In the genomic region with DNA sequence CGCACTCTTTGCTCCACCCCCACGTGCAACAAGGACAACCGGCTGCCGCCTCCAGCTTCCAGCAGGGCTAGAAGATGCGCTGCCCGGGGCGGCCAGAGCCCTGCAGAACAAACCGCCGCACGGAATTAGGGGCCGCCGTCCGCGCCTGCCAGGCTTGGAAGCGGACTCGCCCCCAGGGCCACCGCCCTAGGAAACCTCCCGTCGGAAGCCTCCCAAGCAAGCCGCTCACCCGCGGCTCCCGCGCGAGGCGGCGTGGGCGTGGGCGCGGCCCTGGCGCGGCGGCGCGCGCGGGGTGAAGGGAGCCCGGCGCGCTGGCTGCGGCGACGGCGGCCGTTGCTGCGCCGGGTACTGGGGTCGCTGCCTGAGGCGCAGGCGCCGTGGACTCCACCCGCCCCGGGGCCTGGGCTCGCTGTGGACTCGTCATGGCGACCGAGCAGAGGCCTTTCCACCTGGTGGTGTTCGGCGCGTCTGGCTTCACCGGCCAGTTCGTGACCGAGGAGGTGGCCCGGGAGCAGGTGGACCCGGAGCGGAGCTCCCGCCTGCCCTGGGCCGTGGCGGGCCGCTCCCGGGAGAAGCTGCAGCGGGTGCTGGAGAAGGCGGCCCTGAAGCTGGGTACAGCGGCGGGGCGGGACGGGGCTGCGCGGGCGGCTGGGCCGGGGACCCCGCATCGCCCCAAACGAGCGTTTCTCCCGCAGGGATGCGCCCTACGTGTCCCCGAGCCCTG, we compare ENCODE assay signal across 1 cellular context.
A peak's percentile ranks its signal among the peaks of the same experiment; 100 is the strongest.
TF ChIP-seq lines count a peak whose summit lies in the region.

A gene with protein sequence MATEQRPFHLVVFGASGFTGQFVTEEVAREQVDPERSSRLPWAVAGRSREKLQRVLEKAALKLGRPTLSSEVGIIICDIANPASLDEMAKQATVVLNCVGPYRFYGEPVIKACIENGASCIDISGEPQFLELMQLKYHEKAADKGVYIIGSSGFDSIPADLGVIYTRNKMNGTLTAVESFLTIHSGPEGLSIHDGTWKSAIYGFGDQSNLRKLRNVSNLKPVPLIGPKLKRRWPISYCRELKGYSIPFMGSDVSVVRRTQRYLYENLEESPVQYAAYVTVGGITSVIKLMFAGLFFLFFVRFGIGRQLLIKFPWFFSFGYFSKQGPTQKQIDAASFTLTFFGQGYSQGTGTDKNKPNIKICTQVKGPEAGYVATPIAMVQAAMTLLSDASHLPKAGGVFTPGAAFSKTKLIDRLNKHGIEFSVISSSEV (plus strand): TSS at position 409 of the 724 bp plus-strand sequence. CDS start 14 bp downstream, at position 423.

TF ChIP-seq in HepG2, 621 proteins besides CTCF, POLR2A, EP300 and RAD21 (continued from another document and continues in another):
- TF ChIP-seq, protein P1, sequence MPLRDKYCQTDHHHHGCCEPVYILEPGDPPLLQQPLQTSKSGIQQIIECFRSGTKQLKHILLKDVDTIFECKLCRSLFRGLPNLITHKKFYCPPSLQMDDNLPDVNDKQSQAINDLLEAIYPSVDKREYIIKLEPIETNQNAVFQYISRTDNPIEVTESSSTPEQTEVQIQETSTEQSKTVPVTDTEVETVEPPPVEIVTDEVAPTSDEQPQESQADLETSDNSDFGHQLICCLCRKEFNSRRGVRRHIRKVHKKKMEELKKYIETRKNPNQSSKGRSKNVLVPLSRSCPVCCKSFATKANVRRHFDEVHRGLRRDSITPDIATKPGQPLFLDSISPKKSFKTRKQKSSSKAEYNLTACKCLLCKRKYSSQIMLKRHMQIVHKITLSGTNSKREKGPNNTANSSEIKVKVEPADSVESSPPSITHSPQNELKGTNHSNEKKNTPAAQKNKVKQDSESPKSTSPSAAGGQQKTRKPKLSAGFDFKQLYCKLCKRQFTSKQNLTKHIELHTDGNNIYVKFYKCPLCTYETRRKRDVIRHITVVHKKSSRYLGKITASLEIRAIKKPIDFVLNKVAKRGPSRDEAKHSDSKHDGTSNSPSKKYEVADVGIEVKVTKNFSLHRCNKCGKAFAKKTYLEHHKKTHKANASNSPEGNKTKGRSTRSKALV (CRISPR knock-in tag; IDR thresholded peaks at IDR 0.05) = peak; percentile 69; the same call in 1 of the 2 replicates
- peak; percentile 60; the same call in 1 of the 2 replicates for TF ChIP-seq ZBTB20 (CRISPR knock-in tag; IDR thresholded peaks at IDR 0.05; ENCODE audit: borderline replicate concordance, low read depth)
- TF ChIP-seq BHLHE40 (IDR thresholded peaks at IDR 0.05; ENCODE audit: low read length) = no peak; the same call in 1 of the 2 replicates
- no peak for TF ChIP-seq ZNF615 (CRISPR knock-in tag; IDR thresholded peaks at IDR 0.05; ENCODE audit: borderline replicate concordance)
- peak; percentile 56; the same call in 1 of the 2 replicates for TF ChIP-seq SMYD3 (CRISPR knock-in tag; IDR thresholded peaks at IDR 0.05)
- TF ChIP-seq ZNF546 (CRISPR knock-in tag; conservative IDR thresholded peaks at IDR 0.05) = peak; percentile 82
- peak; percentile 51; the same call in 1 of the 2 replicates for TF ChIP-seq SRY (CRISPR knock-in tag; IDR thresholded peaks at IDR 0.05)
- TF ChIP-seq KLF6 (CRISPR knock-in tag; IDR thresholded peaks at IDR 0.05) = no peak
- TF ChIP-seq FOXJ3 (CRISPR knock-in tag; IDR thresholded peaks at IDR 0.05; ENCODE audit: borderline replicate concordance) = no peak
- no peak for TF ChIP-seq ZNF562 (CRISPR knock-in tag; IDR thresholded peaks at IDR 0.05; ENCODE audit: borderline replicate concordance)
- TF ChIP-seq JARID2 (CRISPR knock-in tag; IDR thresholded peaks at IDR 0.05; ENCODE audit: insufficient replicate concordance) = no peak
- TF ChIP-seq CBX5 (CRISPR knock-in tag; IDR thresholded peaks at IDR 0.05; ENCODE audit: borderline replicate concordance) = no peak
- TF ChIP-seq HOXD1 (CRISPR knock-in tag; IDR thresholded peaks at IDR 0.05) = no peak
- TF ChIP-seq HDAC2 (CRISPR knock-in tag; IDR thresholded peaks at IDR 0.05) = no peak
- peak; percentile 69; the same call in 1 of the 2 replicates for TF ChIP-seq ZNF367 (CRISPR knock-in tag; IDR thresholded peaks at IDR 0.05; ENCODE audit: borderline replicate concordance)
- TF ChIP-seq SRSF9 (IDR thresholded peaks at IDR 0.05; ENCODE audit: borderline replicate concordance, insufficient read depth, low read depth, low read length, poor library complexity, severe bottlenecking) = no peak
- TF ChIP-seq, protein P2, sequence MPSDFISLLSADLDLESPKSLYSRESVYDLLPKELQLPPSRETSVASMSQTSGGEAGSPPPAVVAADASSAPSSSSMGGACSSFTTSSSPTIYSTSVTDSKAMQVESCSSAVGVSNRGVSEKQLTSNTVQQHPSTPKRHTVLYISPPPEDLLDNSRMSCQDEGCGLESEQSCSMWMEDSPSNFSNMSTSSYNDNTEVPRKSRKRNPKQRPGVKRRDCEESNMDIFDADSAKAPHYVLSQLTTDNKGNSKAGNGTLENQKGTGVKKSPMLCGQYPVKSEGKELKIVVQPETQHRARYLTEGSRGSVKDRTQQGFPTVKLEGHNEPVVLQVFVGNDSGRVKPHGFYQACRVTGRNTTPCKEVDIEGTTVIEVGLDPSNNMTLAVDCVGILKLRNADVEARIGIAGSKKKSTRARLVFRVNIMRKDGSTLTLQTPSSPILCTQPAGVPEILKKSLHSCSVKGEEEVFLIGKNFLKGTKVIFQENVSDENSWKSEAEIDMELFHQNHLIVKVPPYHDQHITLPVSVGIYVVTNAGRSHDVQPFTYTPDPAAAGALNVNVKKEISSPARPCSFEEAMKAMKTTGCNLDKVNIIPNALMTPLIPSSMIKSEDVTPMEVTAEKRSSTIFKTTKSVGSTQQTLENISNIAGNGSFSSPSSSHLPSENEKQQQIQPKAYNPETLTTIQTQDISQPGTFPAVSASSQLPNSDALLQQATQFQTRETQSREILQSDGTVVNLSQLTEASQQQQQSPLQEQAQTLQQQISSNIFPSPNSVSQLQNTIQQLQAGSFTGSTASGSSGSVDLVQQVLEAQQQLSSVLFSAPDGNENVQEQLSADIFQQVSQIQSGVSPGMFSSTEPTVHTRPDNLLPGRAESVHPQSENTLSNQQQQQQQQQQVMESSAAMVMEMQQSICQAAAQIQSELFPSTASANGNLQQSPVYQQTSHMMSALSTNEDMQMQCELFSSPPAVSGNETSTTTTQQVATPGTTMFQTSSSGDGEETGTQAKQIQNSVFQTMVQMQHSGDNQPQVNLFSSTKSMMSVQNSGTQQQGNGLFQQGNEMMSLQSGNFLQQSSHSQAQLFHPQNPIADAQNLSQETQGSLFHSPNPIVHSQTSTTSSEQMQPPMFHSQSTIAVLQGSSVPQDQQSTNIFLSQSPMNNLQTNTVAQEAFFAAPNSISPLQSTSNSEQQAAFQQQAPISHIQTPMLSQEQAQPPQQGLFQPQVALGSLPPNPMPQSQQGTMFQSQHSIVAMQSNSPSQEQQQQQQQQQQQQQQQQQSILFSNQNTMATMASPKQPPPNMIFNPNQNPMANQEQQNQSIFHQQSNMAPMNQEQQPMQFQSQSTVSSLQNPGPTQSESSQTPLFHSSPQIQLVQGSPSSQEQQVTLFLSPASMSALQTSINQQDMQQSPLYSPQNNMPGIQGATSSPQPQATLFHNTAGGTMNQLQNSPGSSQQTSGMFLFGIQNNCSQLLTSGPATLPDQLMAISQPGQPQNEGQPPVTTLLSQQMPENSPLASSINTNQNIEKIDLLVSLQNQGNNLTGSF (CRISPR knock-in tag; IDR thresholded peaks at IDR 0.05) = 0 out of 2 replicates have a peak, but pooled peaks have one; percentile 36
- peak; percentile 16; the same call in 1 of the 2 replicates for TF ChIP-seq MEIS1 (CRISPR knock-in tag; IDR thresholded peaks at IDR 0.05; ENCODE audit: borderline replicate concordance)
- TF ChIP-seq NCOA1 (CRISPR knock-in tag; IDR thresholded peaks at IDR 0.05) = 0 out of 2 replicates have a peak, but pooled peaks have one; percentile 26
- peak; percentile 97 for TF ChIP-seq PHF8 (CRISPR knock-in tag; IDR thresholded peaks at IDR 0.05)
- no peak for TF ChIP-seq ZNF577 (CRISPR knock-in tag; IDR thresholded peaks at IDR 0.05; ENCODE audit: borderline replicate concordance, low read depth)
- no peak for TF ChIP-seq ZKSCAN1 (IDR thresholded peaks at IDR 0.05; ENCODE audit: low read length)
- TF ChIP-seq, protein P3, sequence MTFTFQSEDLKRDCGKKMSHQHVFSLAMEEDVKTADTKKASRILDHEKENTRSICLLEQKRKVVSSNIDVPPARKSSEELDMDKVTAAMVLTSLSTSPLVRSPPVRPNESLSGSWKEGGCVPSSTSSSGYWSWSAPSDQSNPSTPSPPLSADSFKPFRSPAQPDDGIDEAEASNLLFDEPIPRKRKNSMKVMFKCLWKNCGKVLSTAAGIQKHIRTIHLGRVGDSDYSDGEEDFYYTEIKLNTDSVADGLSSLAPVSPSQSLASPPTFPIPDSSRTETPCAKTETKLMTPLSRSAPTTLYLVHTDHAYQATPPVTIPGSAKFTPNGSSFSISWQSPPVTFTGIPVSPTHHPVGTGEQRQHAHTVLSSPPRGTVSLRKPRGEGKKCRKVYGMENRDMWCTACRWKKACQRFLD (CRISPR knock-in tag; IDR thresholded peaks at IDR 0.05; ENCODE audit: borderline replicate concordance) = peak; percentile 46; the same call in 1 of the 2 replicates
- peak; percentile 10; the same call in 1 of the 2 replicates for TF ChIP-seq YEATS2 (CRISPR knock-in tag; IDR thresholded peaks at IDR 0.05; ENCODE audit: borderline replicate concordance)
- TF ChIP-seq ZNF572 (CRISPR knock-in tag; IDR thresholded peaks at IDR 0.05) = no peak
- no peak for TF ChIP-seq SMAD9 (CRISPR knock-in tag; IDR thresholded peaks at IDR 0.05)
- TF ChIP-seq NR2C2 (CRISPR knock-in tag; IDR thresholded peaks at IDR 0.05; ENCODE audit: borderline replicate concordance) = peak; percentile 46
- TF ChIP-seq, protein P4, sequence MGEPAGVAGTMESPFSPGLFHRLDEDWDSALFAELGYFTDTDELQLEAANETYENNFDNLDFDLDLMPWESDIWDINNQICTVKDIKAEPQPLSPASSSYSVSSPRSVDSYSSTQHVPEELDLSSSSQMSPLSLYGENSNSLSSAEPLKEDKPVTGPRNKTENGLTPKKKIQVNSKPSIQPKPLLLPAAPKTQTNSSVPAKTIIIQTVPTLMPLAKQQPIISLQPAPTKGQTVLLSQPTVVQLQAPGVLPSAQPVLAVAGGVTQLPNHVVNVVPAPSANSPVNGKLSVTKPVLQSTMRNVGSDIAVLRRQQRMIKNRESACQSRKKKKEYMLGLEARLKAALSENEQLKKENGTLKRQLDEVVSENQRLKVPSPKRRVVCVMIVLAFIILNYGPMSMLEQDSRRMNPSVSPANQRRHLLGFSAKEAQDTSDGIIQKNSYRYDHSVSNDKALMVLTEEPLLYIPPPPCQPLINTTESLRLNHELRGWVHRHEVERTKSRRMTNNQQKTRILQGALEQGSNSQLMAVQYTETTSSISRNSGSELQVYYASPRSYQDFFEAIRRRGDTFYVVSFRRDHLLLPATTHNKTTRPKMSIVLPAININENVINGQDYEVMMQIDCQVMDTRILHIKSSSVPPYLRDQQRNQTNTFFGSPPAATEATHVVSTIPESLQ (CRISPR knock-in tag; conservative IDR thresholded peaks at IDR 0.05) = 0 out of 2 replicates have a peak, but pooled peaks have one; percentile 78
- TF ChIP-seq NR2F1 (CRISPR knock-in tag; IDR thresholded peaks at IDR 0.05) = no peak
- TF ChIP-seq SP5 (CRISPR knock-in tag; IDR thresholded peaks at IDR 0.05; ENCODE audit: borderline replicate concordance, low read depth) = 0 out of 2 replicates have a peak, but pooled peaks have one; percentile 9
- TF ChIP-seq ETV6 (CRISPR knock-in tag; conservative IDR thresholded peaks at IDR 0.05) = no peak; the same call in 1 of the 2 replicates
- no peak for TF ChIP-seq MXI1 (IDR thresholded peaks at IDR 0.05; ENCODE audit: borderline replicate concordance, low read depth, low read length)
- TF ChIP-seq ZSCAN25 (CRISPR knock-in tag; IDR thresholded peaks at IDR 0.05) = peak; percentile 80; the same call in 1 of the 2 replicates
- no peak for TF ChIP-seq ZBTB8A (CRISPR knock-in tag; IDR thresholded peaks at IDR 0.05; ENCODE audit: borderline replicate concordance, low read depth)
- no peak for TF ChIP-seq PHF5A (CRISPR knock-in tag; IDR thresholded peaks at IDR 0.05; ENCODE audit: low read depth, unreplicated experiment)
- TF ChIP-seq, protein P5, sequence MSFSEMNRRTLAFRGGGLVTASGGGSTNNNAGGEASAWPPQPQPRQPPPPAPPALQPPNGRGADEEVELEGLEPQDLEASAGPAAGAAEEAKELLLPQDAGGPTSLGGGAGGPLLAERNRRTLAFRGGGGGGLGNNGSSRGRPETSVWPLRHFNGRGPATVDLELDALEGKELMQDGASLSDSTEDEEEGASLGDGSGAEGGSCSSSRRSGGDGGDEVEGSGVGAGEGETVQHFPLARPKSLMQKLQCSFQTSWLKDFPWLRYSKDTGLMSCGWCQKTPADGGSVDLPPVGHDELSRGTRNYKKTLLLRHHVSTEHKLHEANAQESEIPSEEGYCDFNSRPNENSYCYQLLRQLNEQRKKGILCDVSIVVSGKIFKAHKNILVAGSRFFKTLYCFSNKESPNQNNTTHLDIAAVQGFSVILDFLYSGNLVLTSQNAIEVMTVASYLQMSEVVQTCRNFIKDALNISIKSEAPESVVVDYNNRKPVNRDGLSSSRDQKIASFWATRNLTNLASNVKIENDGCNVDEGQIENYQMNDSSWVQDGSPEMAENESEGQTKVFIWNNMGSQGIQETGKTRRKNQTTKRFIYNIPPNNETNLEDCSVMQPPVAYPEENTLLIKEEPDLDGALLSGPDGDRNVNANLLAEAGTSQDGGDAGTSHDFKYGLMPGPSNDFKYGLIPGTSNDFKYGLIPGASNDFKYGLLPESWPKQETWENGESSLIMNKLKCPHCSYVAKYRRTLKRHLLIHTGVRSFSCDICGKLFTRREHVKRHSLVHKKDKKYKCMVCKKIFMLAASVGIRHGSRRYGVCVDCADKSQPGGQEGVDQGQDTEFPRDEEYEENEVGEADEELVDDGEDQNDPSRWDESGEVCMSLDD (CRISPR knock-in tag; IDR thresholded peaks at IDR 0.05; ENCODE audit: borderline replicate concordance) = peak; percentile 21; the same call in 1 of the 2 replicates
- TF ChIP-seq ZFAT (CRISPR knock-in tag; conservative IDR thresholded peaks at IDR 0.05) = no peak
- TF ChIP-seq ZNF713 (CRISPR knock-in tag; IDR thresholded peaks at IDR 0.05) = no peak
- TF ChIP-seq, protein P6, sequence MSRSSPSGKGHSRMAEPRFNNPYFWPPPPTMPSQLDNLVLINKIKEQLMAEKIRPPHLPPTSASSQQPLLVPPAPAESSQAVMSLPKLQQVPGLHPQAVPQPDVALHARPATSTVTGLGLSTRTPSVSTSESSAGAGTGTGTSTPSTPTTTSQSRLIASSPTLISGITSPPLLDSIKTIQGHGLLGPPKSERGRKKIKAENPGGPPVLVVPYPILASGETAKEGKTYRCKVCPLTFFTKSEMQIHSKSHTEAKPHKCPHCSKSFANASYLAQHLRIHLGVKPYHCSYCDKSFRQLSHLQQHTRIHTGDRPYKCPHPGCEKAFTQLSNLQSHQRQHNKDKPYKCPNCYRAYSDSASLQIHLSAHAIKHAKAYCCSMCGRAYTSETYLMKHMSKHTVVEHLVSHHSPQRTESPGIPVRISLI (CRISPR knock-in tag; IDR thresholded peaks at IDR 0.05; ENCODE audit: borderline replicate concordance) = no peak
- no peak for TF ChIP-seq MBNL3 (CRISPR knock-in tag; conservative IDR thresholded peaks at IDR 0.05)
- TF ChIP-seq TMF1 (CRISPR knock-in tag; IDR thresholded peaks at IDR 0.05; ENCODE audit: low read depth) = peak; percentile 94
- peak; percentile 48; the same call in 1 of the 2 replicates for TF ChIP-seq TOPORS (CRISPR knock-in tag; IDR thresholded peaks at IDR 0.05)
- TF ChIP-seq MZF1 (CRISPR knock-in tag; IDR thresholded peaks at IDR 0.05; ENCODE audit: borderline replicate concordance) = 0 out of 2 replicates have a peak, but pooled peaks have one; percentile 32
- peak; percentile 68; the same call in 1 of the 2 replicates for TF ChIP-seq TGIF2 (CRISPR knock-in tag; IDR thresholded peaks at IDR 0.05)
- TF ChIP-seq ZKSCAN8 (CRISPR knock-in tag; IDR thresholded peaks at IDR 0.05; ENCODE audit: borderline replicate concordance) = no peak
